In genomic region chr11:125300791-125301218, GRCh38 we compare ENCODE assay signal across 11 cellular contexts.
DNase-seq lines count a peak whose midpoint lies in the region; ATAC-seq and TF ChIP-seq lines count a peak whose summit lies in the region.
"Had no signal": no experiment of that assay in that cellular context is flagged by ENCODE, and none has a peak within 500 bp of the region (broad histone marks: within the 10 kb centered on the region; RNA-seq: fewer than 3 reads in every experiment).

No MANE protein-coding gene starts in this region.

- H3K4me1 ChIP-seq in SJCRH30, result peaks cover 13% of the 10 kb centered on the region
- H3K4me1 ChIP-seq in esophagus squamous epithelium, result peaks cover 0 to 13% (median 6%) of the 10 kb centered on the region in 3 donors

- intact Hi-C loops in sciatic nerve (cut with DNase I), result no loop called here
- intact Hi-C loops in head of caudate nucleus (cut with DNase I), result no loop called here
- intact Hi-C loops in esophagus squamous epithelium (cut with DNase I), result no loop called here

- no peak overlapping the region for H3K27ac ChIP-seq in SJCRH30
- H3K27ac ChIP-seq in esophagus squamous epithelium, result no peak overlapping the region
- H3K27ac ChIP-seq: cardiac muscle cell had no signal

- peak; percentile 56 for DNase-seq in H4 (ENCODE audit: low spot score)
- peak; percentile 35 to 51 for DNase-seq in SJCRH30
- DNase-seq in foreskin fibroblast, result peak; percentile 16 to 34
- DNase-seq in sciatic nerve (ENCODE audit: low spot score), result no peak
- no peak for DNase-seq in head of caudate nucleus
- no peak for DNase-seq in medulla oblongata (ENCODE audit: extremely low spot score)
- DNase-seq in esophagus squamous epithelium (lab: John Stamatoyannopoulos, UW), result no peak
- no peak for DNase-seq in NCI-H128 (lab: John Stamatoyannopoulos, UW; ENCODE audit: unreplicated experiment)
- DNase-seq: activated CD4-positive, alpha-beta T cell treated with anti-CD3 and anti-CD28 coated beads for 48 hours had no signal

- H3K36me3 ChIP-seq in SJCRH30 (no peaks in the 10 kb centered on the region; the same call in 1 of the 2 replicates), esophagus squamous epithelium (no peaks in the 10 kb centered on the region)
- H3K36me3 ChIP-seq: cardiac muscle cell had no signal

- TF ChIP-seq CTCF in foreskin fibroblast (IDR thresholded peaks at IDR 0.05; ENCODE audit: low read depth, low read length) (no peak), esophagus squamous epithelium (IDR thresholded peaks at IDR 0.05) (no peak)

- H3K27me3 ChIP-seq in SJCRH30 (no peaks in the 10 kb centered on the region), esophagus squamous epithelium (no peaks in the 10 kb centered on the region)
- H3K27me3 ChIP-seq: cardiac muscle cell had no signal

- no peak overlapping the region for H3K4me3 ChIP-seq in SJCRH30
- H3K4me3 ChIP-seq in foreskin fibroblast (ENCODE audit: low read depth in 1 of 2, low read length in 2 of 2), result no peak overlapping the region
- no peak overlapping the region for H3K4me3 ChIP-seq in esophagus squamous epithelium
- H3K4me3 ChIP-seq: cardiac muscle cell had no signal

- H3K9me3 ChIP-seq in SJCRH30 (replicated peaks) (no peaks in the 10 kb centered on the region), esophagus squamous epithelium (no peaks in the 10 kb centered on the region)

- WGBS in esophagus squamous epithelium, 2 donors, result 25 to 26% methylated on average over 3 of the region's 3 CpGs

- ATAC-seq in sciatic nerve, result peak; percentile 44
- ATAC-seq: left lobe of liver had no signal

- TF ChIP-seq POLR2A in esophagus squamous epithelium (IDR thresholded peaks at IDR 0.05), result no peak

Comparison
In these comparisons a context has a peak if more than half of its experiments do, and no peak if none do; other contexts are left out.
1. DNase-seq: peak in H4 (single experiment), SJCRH30 (2 of 2) and foreskin fibroblast (2 of 2); none in sciatic nerve (single experiment), head of caudate nucleus (0 of 42), medulla oblongata (single experiment), esophagus squamous epithelium (single experiment) and NCI-H128 (single experiment).